17 cellular contexts compared by ENCODE assay signal in genomic region chr20:5153152-5153467, GRCh38.
"Had no signal": no experiment of that assay in that cellular context is flagged by ENCODE, and none has a peak within 500 bp of the region (broad histone marks: within the 10 kb centered on the region; RNA-seq: fewer than 3 reads in every experiment).

No MANE protein-coding gene starts in this region.

- H3K9me3 Mint-ChIP-seq: activated B cell treated with CpG ODN at 0.5 μM for 24 hours; activated CD4-positive, alpha-beta memory T cell treated with anti-CD3 and anti-CD28 coated beads for 36 hours; activated naive CD8-positive, alpha-beta T cell treated with anti-CD3 and anti-CD28 coated beads, Interleukin-2, amount 10 ng/mL, durations not matched to agents 7 days and 5 days; activated T-helper 2 cell treated with anti-CD3 and anti-CD28 coated beads, Interferon-gamma antibody, Interleukin-2, Interleukin-4, amounts not matched to agents 10 μg/mL and 5 μg/mL and 100 μg/mL, durations not matched to agents 14 hours and 24 hours and 36 hours; brain; neural crest cell had no signal

- DNase-seq: activated B cell treated with CpG ODN at 0.5 μM for 24 hours; activated CD4-positive, alpha-beta T cell treated with anti-CD3 and anti-CD28 coated beads for 4 hours; activated naive CD4-positive, alpha-beta T cell treated with Interleukin-2 at 50 U/mL for 16 hours; activated naive CD8-positive, alpha-beta T cell treated with anti-CD3 and anti-CD28 coated beads, Interleukin-2, amount 10 ng/mL, durations not matched to agents 7 days and 5 days; activated T-cell treated with anti-CD3 and anti-CD28 coated beads for 4 hours; anterior cingulate cortex; caudate nucleus; left lung; stimulated activated naive CD4-positive, alpha-beta T cell; uterus had no signal

- H3K4me3 ChIP-seq: left lung, uterus had no signal

- H3K9me3 ChIP-seq: left lung, uterus had no signal

- H3K27ac ChIP-seq: uterus had no signal

- H3K27me3 ChIP-seq: left lung, uterus had no signal

- H3K27me3 Mint-ChIP-seq: activated B cell treated with CpG ODN at 0.5 μM for 24 hours; activated CD4-positive, alpha-beta memory T cell treated with anti-CD3 and anti-CD28 coated beads for 36 hours; activated naive CD8-positive, alpha-beta T cell treated with anti-CD3 and anti-CD28 coated beads, Interleukin-2, amount 10 ng/mL, durations not matched to agents 7 days and 5 days; brain; memory B cell had no signal

- H3K27ac Mint-ChIP-seq: activated B cell treated with CpG ODN at 0.5 μM for 24 hours; activated naive CD8-positive, alpha-beta T cell treated with anti-CD3 and anti-CD28 coated beads, Interleukin-2, amount 10 ng/mL, durations not matched to agents 7 days and 5 days; activated T-helper 2 cell treated with anti-CD3 and anti-CD28 coated beads, Interferon-gamma antibody, Interleukin-2, Interleukin-4, amounts not matched to agents 10 μg/mL and 5 μg/mL and 100 μg/mL, durations not matched to agents 14 hours and 24 hours and 36 hours had no signal

- H3K36me3 ChIP-seq: left lung, uterus had no signal

- FAIRE-seq: colon, endometrium had no signal

- H3K4me3 Mint-ChIP-seq: activated B cell treated with CpG ODN at 0.5 μM for 24 hours; activated CD4-positive, alpha-beta memory T cell treated with anti-CD3 and anti-CD28 coated beads for 36 hours; activated naive CD8-positive, alpha-beta T cell treated with anti-CD3 and anti-CD28 coated beads, Interleukin-2, amount 10 ng/mL, durations not matched to agents 7 days and 5 days; brain; memory B cell; neural crest cell had no signal
